Comparison of ENCODE assay signal across 17 cellular contexts in genomic region chr6:90765895-90766294, GRCh38.
"Had no signal": no experiment of that assay in that cellular context is flagged by ENCODE, and none has a peak within 500 bp of the region (broad histone marks: within the 10 kb centered on the region; RNA-seq: fewer than 3 reads in every experiment).

No MANE protein-coding gene starts in this region.

- DNase-seq: activated B cell treated with CpG ODN at 0.5 μM for 24 hours; activated CD4-positive, alpha-beta memory T cell treated with anti-CD3 and anti-CD28 coated beads for 36 hours; activated CD4-positive, alpha-beta T cell treated with anti-CD3 and anti-CD28 coated beads for 4 hours; activated naive CD4-positive, alpha-beta T cell; activated naive CD8-positive, alpha-beta T cell treated with anti-CD3 and anti-CD28 coated beads for 36 hours; activated T-cell treated with anti-CD3 and anti-CD28 coated beads for 4 hours; amniotic stem cell; dermis blood vessel endothelial cell; effector memory CD8-positive, alpha-beta T cell; lower lobe of right lung; natural killer cell; ovary; psoas muscle; right cardiac atrium; stimulated activated naive CD8-positive, alpha-beta T cell treated with anti-CD3 and anti-CD28 coated beads, Interleukin-15, amount 100 ng/mL, for 72 hours; transverse colon; uterus had no signal

- ATAC-seq: effector memory CD8-positive, alpha-beta T cell; lower lobe of right lung; natural killer cell; psoas muscle; right cardiac atrium; stimulated activated naive CD8-positive, alpha-beta T cell treated with anti-CD3 and anti-CD28 coated beads, Interleukin-15, amount 100 ng/mL, for 72 hours had no signal
